Comparison of ENCODE assay signal across 2 cellular contexts in the genomic region with DNA sequence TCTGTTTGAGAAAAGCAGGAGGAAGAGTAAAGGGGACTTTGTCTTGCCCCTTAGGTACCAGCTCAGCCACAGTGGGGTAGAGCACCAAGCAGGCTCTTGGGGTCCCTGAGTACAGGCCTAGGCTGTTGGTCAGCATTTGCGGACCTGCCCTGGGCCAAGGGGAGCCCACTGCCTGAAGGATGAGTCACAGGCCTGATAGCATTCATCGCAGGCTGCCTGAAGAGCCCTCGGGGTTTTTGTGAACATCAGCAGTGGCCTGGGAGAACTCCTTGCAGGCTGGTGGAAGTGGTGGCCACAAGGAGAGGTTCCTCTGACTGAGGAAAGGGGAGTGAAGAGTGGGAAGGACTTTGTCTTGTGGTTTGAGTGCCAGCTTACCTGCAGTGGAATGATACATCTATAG.
TF ChIP-seq lines count a peak whose summit lies in the region.

No MANE protein-coding gene starts in this region.

TF ChIP-seq in HepG2, 621 proteins besides CTCF, POLR2A, EP300 and RAD21:
- no peak for TF ChIP-seq NONO (IDR thresholded peaks at IDR 0.05)
- TF ChIP-seq NONO (CRISPR knock-in tag; conservative IDR thresholded peaks at IDR 0.05), result no peak
- TF ChIP-seq ARID4A (CRISPR knock-in tag; IDR thresholded peaks at IDR 0.05; ENCODE audit: borderline replicate concordance), result no peak
- no peak for TF ChIP-seq ISL2 (CRISPR knock-in tag; IDR thresholded peaks at IDR 0.05)
- TF ChIP-seq, protein P1, sequence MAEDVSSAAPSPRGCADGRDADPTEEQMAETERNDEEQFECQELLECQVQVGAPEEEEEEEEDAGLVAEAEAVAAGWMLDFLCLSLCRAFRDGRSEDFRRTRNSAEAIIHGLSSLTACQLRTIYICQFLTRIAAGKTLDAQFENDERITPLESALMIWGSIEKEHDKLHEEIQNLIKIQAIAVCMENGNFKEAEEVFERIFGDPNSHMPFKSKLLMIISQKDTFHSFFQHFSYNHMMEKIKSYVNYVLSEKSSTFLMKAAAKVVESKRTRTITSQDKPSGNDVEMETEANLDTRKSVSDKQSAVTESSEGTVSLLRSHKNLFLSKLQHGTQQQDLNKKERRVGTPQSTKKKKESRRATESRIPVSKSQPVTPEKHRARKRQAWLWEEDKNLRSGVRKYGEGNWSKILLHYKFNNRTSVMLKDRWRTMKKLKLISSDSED (CRISPR knock-in tag; IDR thresholded peaks at IDR 0.05), result no peak
- TF ChIP-seq, protein P2, sequence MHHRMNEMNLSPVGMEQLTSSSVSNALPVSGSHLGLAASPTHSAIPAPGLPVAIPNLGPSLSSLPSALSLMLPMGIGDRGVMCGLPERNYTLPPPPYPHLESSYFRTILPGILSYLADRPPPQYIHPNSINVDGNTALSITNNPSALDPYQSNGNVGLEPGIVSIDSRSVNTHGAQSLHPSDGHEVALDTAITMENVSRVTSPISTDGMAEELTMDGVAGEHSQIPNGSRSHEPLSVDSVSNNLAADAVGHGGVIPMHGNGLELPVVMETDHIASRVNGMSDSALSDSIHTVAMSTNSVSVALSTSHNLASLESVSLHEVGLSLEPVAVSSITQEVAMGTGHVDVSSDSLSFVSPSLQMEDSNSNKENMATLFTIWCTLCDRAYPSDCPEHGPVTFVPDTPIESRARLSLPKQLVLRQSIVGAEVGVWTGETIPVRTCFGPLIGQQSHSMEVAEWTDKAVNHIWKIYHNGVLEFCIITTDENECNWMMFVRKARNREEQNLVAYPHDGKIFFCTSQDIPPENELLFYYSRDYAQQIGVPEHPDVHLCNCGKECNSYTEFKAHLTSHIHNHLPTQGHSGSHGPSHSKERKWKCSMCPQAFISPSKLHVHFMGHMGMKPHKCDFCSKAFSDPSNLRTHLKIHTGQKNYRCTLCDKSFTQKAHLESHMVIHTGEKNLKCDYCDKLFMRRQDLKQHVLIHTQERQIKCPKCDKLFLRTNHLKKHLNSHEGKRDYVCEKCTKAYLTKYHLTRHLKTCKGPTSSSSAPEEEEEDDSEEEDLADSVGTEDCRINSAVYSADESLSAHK (CRISPR knock-in tag; IDR thresholded peaks at IDR 0.05; ENCODE audit: borderline replicate concordance), result no peak
TF ChIP-seq in HepG2: peak in this region for 0.

TF ChIP-seq in SK-N-SH, 30 proteins besides CTCF, POLR2A, EP300 and RAD21:
- no peak for TF ChIP-seq NFIC (IDR thresholded peaks at IDR 0.05; ENCODE audit: borderline replicate concordance)
- TF ChIP-seq, protein P3, sequence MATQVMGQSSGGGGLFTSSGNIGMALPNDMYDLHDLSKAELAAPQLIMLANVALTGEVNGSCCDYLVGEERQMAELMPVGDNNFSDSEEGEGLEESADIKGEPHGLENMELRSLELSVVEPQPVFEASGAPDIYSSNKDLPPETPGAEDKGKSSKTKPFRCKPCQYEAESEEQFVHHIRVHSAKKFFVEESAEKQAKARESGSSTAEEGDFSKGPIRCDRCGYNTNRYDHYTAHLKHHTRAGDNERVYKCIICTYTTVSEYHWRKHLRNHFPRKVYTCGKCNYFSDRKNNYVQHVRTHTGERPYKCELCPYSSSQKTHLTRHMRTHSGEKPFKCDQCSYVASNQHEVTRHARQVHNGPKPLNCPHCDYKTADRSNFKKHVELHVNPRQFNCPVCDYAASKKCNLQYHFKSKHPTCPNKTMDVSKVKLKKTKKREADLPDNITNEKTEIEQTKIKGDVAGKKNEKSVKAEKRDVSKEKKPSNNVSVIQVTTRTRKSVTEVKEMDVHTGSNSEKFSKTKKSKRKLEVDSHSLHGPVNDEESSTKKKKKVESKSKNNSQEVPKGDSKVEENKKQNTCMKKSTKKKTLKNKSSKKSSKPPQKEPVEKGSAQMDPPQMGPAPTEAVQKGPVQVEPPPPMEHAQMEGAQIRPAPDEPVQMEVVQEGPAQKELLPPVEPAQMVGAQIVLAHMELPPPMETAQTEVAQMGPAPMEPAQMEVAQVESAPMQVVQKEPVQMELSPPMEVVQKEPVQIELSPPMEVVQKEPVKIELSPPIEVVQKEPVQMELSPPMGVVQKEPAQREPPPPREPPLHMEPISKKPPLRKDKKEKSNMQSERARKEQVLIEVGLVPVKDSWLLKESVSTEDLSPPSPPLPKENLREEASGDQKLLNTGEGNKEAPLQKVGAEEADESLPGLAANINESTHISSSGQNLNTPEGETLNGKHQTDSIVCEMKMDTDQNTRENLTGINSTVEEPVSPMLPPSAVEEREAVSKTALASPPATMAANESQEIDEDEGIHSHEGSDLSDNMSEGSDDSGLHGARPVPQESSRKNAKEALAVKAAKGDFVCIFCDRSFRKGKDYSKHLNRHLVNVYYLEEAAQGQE (IDR thresholded peaks at IDR 0.05; ENCODE audit: low read depth, low read length), result no peak
- TF ChIP-seq PBX3 (IDR thresholded peaks at IDR 0.05), result no peak
- TF ChIP-seq POLR2AphosphoS5 (IDR thresholded peaks at IDR 0.05; ENCODE audit: low read depth, low read length), result no peak
- TF ChIP-seq CHD2 (IDR thresholded peaks at IDR 0.05; ENCODE audit: low read length, partially characterized antibody), result no peak
- no peak for TF ChIP-seq RCOR1 (IDR thresholded peaks at IDR 0.05; ENCODE audit: low read length)
- no peak for TF ChIP-seq YY1 (IDR thresholded peaks at IDR 0.05; ENCODE audit: low read depth)
- TF ChIP-seq GATA2 (CRISPR knock-in tag; IDR thresholded peaks at IDR 0.05), result no peak
- no peak for TF ChIP-seq SIN3A (IDR thresholded peaks at IDR 0.05; ENCODE audit: borderline replicate concordance, low read depth, low read length)
- no peak for TF ChIP-seq FOXM1 (IDR thresholded peaks at IDR 0.05; ENCODE audit: low read depth)
- no peak for TF ChIP-seq GABPA (IDR thresholded peaks at IDR 0.05; ENCODE audit: low read depth)
- no peak for TF ChIP-seq MXI1 (IDR thresholded peaks at IDR 0.05; ENCODE audit: low read depth, low read length)
- no peak for TF ChIP-seq TCF12 (IDR thresholded peaks at IDR 0.05)
- TF ChIP-seq ELF1 (IDR thresholded peaks at IDR 0.05), result no peak
- no peak for TF ChIP-seq TAF1 (IDR thresholded peaks at IDR 0.05; ENCODE audit: borderline replicate concordance, low read depth, low read length)
- TF ChIP-seq, protein P4, sequence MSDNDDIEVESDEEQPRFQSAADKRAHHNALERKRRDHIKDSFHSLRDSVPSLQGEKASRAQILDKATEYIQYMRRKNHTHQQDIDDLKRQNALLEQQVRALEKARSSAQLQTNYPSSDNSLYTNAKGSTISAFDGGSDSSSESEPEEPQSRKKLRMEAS (IDR thresholded peaks at IDR 0.05; ENCODE audit: low read depth), result no peak
